1 cellular context compared by ENCODE assay signal in the genomic region with DNA sequence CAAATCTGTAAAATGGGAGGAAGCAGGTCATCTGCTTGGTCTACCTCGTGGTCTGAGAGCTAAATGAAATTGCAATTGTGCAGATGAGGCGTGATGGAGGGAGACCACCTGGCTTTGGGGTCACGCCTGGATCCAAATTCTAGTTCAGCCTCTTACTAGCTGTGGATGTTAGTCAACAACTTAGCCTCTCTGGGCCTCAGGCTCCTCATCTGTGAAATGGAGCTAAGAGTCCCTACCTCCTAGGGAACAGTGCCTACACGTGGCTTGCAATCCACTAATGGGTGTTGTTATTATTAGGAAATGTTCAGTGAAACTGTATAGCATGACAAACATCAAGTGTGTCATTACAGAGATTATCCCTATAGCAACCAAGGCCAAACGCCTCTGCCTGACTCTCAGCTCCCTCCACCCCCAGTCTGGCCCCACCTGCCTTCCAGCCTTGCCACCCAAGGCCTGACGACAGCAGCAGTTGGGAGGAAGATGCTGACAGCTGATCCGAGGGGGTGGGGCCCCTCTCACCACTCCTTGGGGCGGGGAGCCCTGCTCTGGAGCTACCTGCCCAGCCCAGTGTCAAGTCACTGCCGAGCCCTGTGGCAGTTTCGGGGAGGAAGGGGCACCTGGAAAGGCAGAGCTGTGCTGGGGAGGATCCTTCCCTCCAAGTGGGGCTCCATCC.
TF ChIP-seq lines count a peak whose summit lies in the region.

No MANE protein-coding gene starts in this region.

TF ChIP-seq in HEK293, 187 proteins besides CTCF, POLR2A, EP300 and RAD21 (continued from another document and continues in another):
- TF ChIP-seq, protein P1, sequence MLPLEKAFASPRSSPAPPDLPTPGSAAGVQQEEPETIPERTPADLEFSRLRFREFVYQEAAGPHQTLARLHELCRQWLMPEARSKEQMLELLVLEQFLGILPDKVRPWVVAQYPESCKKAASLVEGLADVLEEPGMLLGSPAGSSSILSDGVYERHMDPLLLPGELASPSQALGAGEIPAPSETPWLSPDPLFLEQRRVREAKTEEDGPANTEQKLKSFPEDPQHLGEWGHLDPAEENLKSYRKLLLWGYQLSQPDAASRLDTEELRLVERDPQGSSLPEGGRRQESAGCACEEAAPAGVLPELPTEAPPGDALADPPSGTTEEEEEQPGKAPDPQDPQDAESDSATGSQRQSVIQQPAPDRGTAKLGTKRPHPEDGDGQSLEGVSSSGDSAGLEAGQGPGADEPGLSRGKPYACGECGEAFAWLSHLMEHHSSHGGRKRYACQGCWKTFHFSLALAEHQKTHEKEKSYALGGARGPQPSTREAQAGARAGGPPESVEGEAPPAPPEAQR (tag by site-specific recombination; IDR thresholded peaks at IDR 0.05), result 0 out of 2 replicates have a peak, but pooled peaks have one; percentile 51
- TF ChIP-seq ZNF791 (tag by site-specific recombination; IDR thresholded peaks at IDR 0.05) (no peak), ZSCAN16 (tag by site-specific recombination; IDR thresholded peaks at IDR 0.05) (no peak), ZNF777 (tag by site-specific recombination; IDR thresholded peaks at IDR 0.05; ENCODE audit: borderline replicate concordance) (no peak), HOXC10 (CRISPR knock-in tag; IDR thresholded peaks at IDR 0.05) (no peak), ZNF585B (tag by site-specific recombination; IDR thresholded peaks at IDR 0.05) (no peak), BCL11A (tag by site-specific recombination; IDR thresholded peaks at IDR 0.05; ENCODE audit: low read depth) (peak; percentile 59; the same call in 1 of the 2 replicates), RBAK (tag by site-specific recombination; IDR thresholded peaks at IDR 0.05) (no peak), ZNF302 (tag by site-specific recombination; IDR thresholded peaks at IDR 0.05; ENCODE audit: low read depth) (no peak), ZNF596 (tag by site-specific recombination; IDR thresholded peaks at IDR 0.05) (no peak), ZNF561 (tag by site-specific recombination; IDR thresholded peaks at IDR 0.05; ENCODE audit: borderline replicate concordance) (no peak), ZNF624 (tag by site-specific recombination; IDR thresholded peaks at IDR 0.05) (no peak), ZNF341 (tag by site-specific recombination; IDR thresholded peaks at IDR 0.05; ENCODE audit: low read depth) (no peak), ZNF404 (tag by site-specific recombination; IDR thresholded peaks at IDR 0.05) (no peak), SCRT1 (tag by site-specific recombination; IDR thresholded peaks at IDR 0.05; ENCODE audit: borderline replicate concordance) (no peak), ZBTB48 (tag by site-specific recombination; IDR thresholded peaks at IDR 0.05) (peak; percentile 96), ZNF785 (tag by site-specific recombination; IDR thresholded peaks at IDR 0.05) (no peak), ZNF416 (tag by site-specific recombination; IDR thresholded peaks at IDR 0.05) (no peak), ZNF133 (tag by site-specific recombination; IDR thresholded peaks at IDR 0.05) (no peak), HOXD13 (CRISPR knock-in tag; IDR thresholded peaks at IDR 0.05; ENCODE audit: borderline replicate concordance) (no peak), ZFHX2 (tag by site-specific recombination; conservative IDR thresholded peaks at IDR 0.05) (peak; percentile 92), GLI2 (tag by site-specific recombination; IDR thresholded peaks at IDR 0.05; ENCODE audit: borderline replicate concordance, low read depth) (no peak), ZNF366 (tag by site-specific recombination; conservative IDR thresholded peaks at IDR 0.05) (peak; percentile 71; the same call in 1 of the 2 replicates), ZFP3 (tag by site-specific recombination; IDR thresholded peaks at IDR 0.05; ENCODE audit: low read depth) (no peak), SETDB1 (IDR thresholded peaks at IDR 0.05; ENCODE audit: insufficient read length, low read length) (no peak), ZIC2 (tag by site-specific recombination; IDR thresholded peaks at IDR 0.05) (no peak; the same call in 1 of the 2 replicates), ZNF660 (tag by site-specific recombination; IDR thresholded peaks at IDR 0.05) (no peak), ZNF626 (tag by site-specific recombination; IDR thresholded peaks at IDR 0.05) (no peak), ZNF112 (tag by site-specific recombination; IDR thresholded peaks at IDR 0.05) (no peak), ZNF174 (tag by site-specific recombination; IDR thresholded peaks at IDR 0.05) (no peak), SP2 (tag by site-specific recombination; IDR thresholded peaks at IDR 0.05) (peak; percentile 48; the same call in 1 of the 2 replicates), TCF7L2 (IDR thresholded peaks at IDR 0.05; ENCODE audit: borderline replicate concordance, low read depth, low read length) (no peak), ZNF544 (tag by site-specific recombination; IDR thresholded peaks at IDR 0.05) (no peak), ZNF776 (tag by site-specific recombination; IDR thresholded peaks at IDR 0.05; ENCODE audit: borderline replicate concordance) (no peak), ZNF701 (tag by site-specific recombination; IDR thresholded peaks at IDR 0.05) (no peak), ZFP69B (tag by site-specific recombination; IDR thresholded peaks at IDR 0.05) (peak; percentile 96), ZNF501 (tag by site-specific recombination; IDR thresholded peaks at IDR 0.05) (peak; percentile 35; the same call in 1 of the 2 replicates), GLI4 (tag by site-specific recombination; IDR thresholded peaks at IDR 0.05) (no peak), ZNF560 (tag by site-specific recombination; IDR thresholded peaks at IDR 0.05; ENCODE audit: borderline replicate concordance) (no peak), GLIS1 (tag by site-specific recombination; IDR thresholded peaks at IDR 0.05) (peak; percentile 96), KLF1 (tag by site-specific recombination; IDR thresholded peaks at IDR 0.05) (peak; percentile 95), YY2 (tag by site-specific recombination; IDR thresholded peaks at IDR 0.05) (peak; percentile 33; the same call in 1 of the 2 replicates), SALL2 (tag by site-specific recombination; IDR thresholded peaks at IDR 0.05; ENCODE audit: borderline replicate concordance) (no peak), ZNF571 (tag by site-specific recombination; IDR thresholded peaks at IDR 0.05) (no peak), ZNF629 (tag by site-specific recombination; IDR thresholded peaks at IDR 0.05) (peak; percentile 82)
- TF ChIP-seq, protein P2, sequence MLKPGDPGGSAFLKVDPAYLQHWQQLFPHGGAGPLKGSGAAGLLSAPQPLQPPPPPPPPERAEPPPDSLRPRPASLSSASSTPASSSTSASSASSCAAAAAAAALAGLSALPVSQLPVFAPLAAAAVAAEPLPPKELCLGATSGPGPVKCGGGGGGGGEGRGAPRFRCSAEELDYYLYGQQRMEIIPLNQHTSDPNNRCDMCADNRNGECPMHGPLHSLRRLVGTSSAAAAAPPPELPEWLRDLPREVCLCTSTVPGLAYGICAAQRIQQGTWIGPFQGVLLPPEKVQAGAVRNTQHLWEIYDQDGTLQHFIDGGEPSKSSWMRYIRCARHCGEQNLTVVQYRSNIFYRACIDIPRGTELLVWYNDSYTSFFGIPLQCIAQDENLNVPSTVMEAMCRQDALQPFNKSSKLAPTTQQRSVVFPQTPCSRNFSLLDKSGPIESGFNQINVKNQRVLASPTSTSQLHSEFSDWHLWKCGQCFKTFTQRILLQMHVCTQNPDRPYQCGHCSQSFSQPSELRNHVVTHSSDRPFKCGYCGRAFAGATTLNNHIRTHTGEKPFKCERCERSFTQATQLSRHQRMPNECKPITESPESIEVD (tag by site-specific recombination; IDR thresholded peaks at IDR 0.05), result no peak; the same call in 1 of the 2 replicates
- TF ChIP-seq, protein P3, sequence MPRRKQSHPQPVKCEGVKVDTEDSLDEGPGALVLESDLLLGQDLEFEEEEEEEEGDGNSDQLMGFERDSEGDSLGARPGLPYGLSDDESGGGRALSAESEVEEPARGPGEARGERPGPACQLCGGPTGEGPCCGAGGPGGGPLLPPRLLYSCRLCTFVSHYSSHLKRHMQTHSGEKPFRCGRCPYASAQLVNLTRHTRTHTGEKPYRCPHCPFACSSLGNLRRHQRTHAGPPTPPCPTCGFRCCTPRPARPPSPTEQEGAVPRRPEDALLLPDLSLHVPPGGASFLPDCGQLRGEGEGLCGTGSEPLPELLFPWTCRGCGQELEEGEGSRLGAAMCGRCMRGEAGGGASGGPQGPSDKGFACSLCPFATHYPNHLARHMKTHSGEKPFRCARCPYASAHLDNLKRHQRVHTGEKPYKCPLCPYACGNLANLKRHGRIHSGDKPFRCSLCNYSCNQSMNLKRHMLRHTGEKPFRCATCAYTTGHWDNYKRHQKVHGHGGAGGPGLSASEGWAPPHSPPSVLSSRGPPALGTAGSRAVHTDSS (tag by site-specific recombination; IDR thresholded peaks at IDR 0.05), result no peak
- TF ChIP-seq, protein P4, sequence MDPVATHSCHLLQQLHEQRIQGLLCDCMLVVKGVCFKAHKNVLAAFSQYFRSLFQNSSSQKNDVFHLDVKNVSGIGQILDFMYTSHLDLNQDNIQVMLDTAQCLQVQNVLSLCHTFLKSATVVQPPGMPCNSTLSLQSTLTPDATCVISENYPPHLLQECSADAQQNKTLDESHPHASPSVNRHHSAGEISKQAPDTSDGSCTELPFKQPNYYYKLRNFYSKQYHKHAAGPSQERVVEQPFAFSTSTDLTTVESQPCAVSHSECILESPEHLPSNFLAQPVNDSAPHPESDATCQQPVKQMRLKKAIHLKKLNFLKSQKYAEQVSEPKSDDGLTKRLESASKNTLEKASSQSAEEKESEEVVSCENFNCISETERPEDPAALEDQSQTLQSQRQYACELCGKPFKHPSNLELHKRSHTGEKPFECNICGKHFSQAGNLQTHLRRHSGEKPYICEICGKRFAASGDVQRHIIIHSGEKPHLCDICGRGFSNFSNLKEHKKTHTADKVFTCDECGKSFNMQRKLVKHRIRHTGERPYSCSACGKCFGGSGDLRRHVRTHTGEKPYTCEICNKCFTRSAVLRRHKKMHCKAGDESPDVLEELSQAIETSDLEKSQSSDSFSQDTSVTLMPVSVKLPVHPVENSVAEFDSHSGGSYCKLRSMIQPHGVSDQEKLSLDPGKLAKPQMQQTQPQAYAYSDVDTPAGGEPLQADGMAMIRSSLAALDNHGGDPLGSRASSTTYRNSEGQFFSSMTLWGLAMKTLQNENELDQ (tag by site-specific recombination; IDR thresholded peaks at IDR 0.05; ENCODE audit: low read depth), result no peak
- TF ChIP-seq, protein P5, sequence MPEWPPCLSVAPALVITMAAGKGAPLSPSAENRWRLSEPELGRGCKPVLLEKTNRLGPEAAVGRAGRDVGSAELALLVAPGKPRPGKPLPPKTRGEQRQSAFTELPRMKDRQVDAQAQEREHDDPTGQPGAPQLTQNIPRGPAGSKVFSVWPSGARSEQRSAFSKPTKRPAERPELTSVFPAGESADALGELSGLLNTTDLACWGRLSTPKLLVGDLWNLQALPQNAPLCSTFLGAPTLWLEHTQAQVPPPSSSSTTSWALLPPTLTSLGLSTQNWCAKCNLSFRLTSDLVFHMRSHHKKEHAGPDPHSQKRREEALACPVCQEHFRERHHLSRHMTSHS (tag by site-specific recombination; IDR thresholded peaks at IDR 0.05), result no peak; the same call in 1 of the 2 replicates
- TF ChIP-seq, protein P6, sequence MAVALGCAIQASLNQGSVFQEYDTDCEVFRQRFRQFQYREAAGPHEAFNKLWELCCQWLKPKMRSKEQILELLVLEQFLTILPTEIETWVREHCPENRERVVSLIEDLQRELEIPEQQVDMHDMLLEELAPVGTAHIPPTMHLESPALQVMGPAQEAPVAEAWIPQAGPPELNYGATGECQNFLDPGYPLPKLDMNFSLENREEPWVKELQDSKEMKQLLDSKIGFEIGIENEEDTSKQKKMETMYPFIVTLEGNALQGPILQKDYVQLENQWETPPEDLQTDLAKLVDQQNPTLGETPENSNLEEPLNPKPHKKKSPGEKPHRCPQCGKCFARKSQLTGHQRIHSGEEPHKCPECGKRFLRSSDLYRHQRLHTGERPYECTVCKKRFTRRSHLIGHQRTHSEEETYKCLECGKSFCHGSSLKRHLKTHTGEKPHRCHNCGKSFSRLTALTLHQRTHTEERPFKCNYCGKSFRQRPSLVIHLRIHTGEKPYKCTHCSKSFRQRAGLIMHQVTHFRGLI (tag by site-specific recombination; IDR thresholded peaks at IDR 0.05), result no peak
- TF ChIP-seq, protein P7, sequence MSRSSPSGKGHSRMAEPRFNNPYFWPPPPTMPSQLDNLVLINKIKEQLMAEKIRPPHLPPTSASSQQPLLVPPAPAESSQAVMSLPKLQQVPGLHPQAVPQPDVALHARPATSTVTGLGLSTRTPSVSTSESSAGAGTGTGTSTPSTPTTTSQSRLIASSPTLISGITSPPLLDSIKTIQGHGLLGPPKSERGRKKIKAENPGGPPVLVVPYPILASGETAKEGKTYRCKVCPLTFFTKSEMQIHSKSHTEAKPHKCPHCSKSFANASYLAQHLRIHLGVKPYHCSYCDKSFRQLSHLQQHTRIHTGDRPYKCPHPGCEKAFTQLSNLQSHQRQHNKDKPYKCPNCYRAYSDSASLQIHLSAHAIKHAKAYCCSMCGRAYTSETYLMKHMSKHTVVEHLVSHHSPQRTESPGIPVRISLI (tag by site-specific recombination; IDR thresholded peaks at IDR 0.05), result no peak
- TF ChIP-seq, protein P8, sequence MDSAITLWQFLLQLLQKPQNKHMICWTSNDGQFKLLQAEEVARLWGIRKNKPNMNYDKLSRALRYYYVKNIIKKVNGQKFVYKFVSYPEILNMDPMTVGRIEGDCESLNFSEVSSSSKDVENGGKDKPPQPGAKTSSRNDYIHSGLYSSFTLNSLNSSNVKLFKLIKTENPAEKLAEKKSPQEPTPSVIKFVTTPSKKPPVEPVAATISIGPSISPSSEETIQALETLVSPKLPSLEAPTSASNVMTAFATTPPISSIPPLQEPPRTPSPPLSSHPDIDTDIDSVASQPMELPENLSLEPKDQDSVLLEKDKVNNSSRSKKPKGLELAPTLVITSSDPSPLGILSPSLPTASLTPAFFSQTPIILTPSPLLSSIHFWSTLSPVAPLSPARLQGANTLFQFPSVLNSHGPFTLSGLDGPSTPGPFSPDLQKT (IDR thresholded peaks at IDR 0.05; ENCODE audit: borderline replicate concordance, low read depth, low read length), result no peak
- TF ChIP-seq, protein P9, sequence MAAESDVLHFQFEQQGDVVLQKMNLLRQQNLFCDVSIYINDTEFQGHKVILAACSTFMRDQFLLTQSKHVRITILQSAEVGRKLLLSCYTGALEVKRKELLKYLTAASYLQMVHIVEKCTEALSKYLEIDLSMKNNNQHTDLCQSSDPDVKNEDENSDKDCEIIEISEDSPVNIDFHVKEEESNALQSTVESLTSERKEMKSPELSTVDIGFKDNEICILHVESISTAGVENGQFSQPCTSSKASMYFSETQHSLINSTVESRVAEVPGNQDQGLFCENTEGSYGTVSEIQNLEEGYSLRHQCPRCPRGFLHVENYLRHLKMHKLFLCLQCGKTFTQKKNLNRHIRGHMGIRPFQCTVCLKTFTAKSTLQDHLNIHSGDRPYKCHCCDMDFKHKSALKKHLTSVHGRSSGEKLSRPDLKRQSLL (tag by site-specific recombination; IDR thresholded peaks at IDR 0.05), result no peak
